8 cellular contexts compared by ENCODE assay signal in the genomic region with DNA sequence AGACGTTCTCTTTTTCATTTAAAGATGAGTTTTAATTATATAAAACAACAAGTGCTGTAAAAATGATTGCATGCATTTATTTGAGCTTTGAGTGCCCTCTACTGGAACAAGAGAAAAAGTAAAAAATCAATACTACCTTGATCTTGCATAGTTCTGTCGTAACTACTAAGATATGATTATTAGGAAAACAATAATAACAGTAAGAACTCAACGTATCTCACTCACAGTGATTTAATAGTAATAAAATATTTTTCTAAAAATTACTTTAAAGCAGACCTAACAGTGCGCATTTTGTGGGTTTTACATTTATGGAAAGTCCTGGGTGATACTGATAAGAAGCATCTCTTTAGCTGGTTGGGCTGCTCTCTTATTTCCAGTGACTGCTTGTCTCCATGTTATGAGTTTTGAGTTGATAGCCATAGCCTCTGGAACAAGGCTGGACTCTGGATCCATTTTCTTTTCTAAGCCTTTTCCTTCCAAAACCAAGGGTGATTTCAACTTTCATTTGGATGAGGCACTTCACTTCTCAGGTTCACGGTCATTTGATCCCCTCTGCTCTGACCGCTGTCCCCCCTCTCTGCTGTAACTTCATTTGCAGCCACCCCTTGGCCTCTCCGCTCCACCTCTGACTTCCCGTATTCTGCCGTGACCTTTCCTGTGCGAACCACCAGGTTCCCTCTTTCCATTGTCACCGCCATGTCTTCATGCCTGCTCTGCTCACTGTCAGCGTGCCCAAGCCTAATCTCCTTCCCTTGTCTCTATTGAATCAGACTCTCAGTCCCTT. TPM values are rescaled to one million over a fixed set of nuclear protein-coding genes. Genes with fewer than 3 reads are reported as not detected.
A peak's percentile ranks its signal among the peaks of the same experiment; 100 is the strongest.
DNase-seq lines count a peak whose midpoint lies in the region; ATAC-seq and TF ChIP-seq lines count a peak whose summit lies in the region.

No MANE protein-coding gene starts in this region.

- H3K36me3 ChIP-seq in GM23338 (ENCODE audit: insufficient read depth): no peaks in the 10 kb centered on the region
- no peaks in the 10 kb centered on the region for H3K36me3 ChIP-seq in Panc1 (ENCODE audit: control insufficient read depth, insufficient read depth, low read length)
- H3K36me3 ChIP-seq in heart right ventricle: no peaks in the 10 kb centered on the region

- POLR2A ChIA-PET in Panc1 (lab: Charles Lee): no interaction called here

- H3F3A ChIP-seq in GM23338 (replicated peaks; ENCODE audit: low read depth): no peaks in the 10 kb centered on the region

- no peaks in the 10 kb centered on the region for H3K36me3 Mint-ChIP-seq in GM23338 (ENCODE audit: low read depth)

- peaks cover 5% of the 10 kb centered on the region for H3K27me3 Mint-ChIP-seq in GM23338 (ENCODE audit: insufficient read depth, low read depth, poor library complexity)

- H2AFZ ChIP-seq in GM23338: no peak overlapping the region

- CTCF ChIA-PET in Panc1 (lab: Charles Lee): interaction anchor here (0.7 kb wide), 1 partner anchor 27 kb away, joined by 3 read pairs; no protein-coding TSS in a partner anchor

- BruUV-seq in Panc1 (replicated peaks; lab: Mats Ljungman, UMichigan): no TSS peak

- no peak for ATAC-seq in GM23338
- ATAC-seq in Panc1: no peak
- no peak for ATAC-seq in heart right ventricle
- no peak for ATAC-seq in left colon
- no peak for ATAC-seq in HG03139 (IDR thresholded peaks at IDR 0.05; ENCODE audit: unreplicated experiment)

- peak in 1 of 2 experiments; percentile 73; a peak in 3 of 4 replicates for TF ChIP-seq CTCF in GM23338 (conservative IDR thresholded peaks at IDR 0.05; ENCODE audit: low read depth in 2 of 2)
- peak; percentile 53; the same call in 1 of the 2 replicates for TF ChIP-seq CTCF in Panc1 (IDR thresholded peaks at IDR 0.05)
- TF ChIP-seq CTCF in heart right ventricle (IDR thresholded peaks at IDR 0.05): peak in 7 of 9 donors; percentile 11 to 62 (median 46)

- peak; percentile 21 for DNase-seq in EL
- DNase-seq in GM23338 (ENCODE audit: low spot score): peak; percentile 49
- no peak for DNase-seq in Panc1 (ENCODE audit: low read depth, low spot score)
- no peak for DNase-seq in heart right ventricle
- DNase-seq in NCI-H1092 (lab: John Stamatoyannopoulos, UW): no peak
- no peak for DNase-seq in NCI-H1092 treated with DMSO at 0.1 percent for 48 hours (lab: John Stamatoyannopoulos, UW)
- no peak for DNase-seq in left colon

- no peaks in the 10 kb centered on the region for H3K9me3 Mint-ChIP-seq in GM23338

- peaks cover 5% of the 10 kb centered on the region; the same call in 2 of the 3 replicates for H3K4me1 Mint-ChIP-seq in GM23338

- H3K27me3 ChIP-seq in GM23338 (ENCODE audit: insufficient read depth) (no peaks in the 10 kb centered on the region), Panc1 (ENCODE audit: control insufficient read depth, insufficient read depth, low read length) (peaks cover 3% of the 10 kb centered on the region; the same call in 1 of the 2 replicates), heart right ventricle (peaks cover 0 to 2% (median 0%) of the 10 kb centered on the region in 7 donors)

- H3K4me3 Mint-ChIP-seq in GM23338: no peak overlapping the region

- no peaks in the 10 kb centered on the region for H3K79me2 ChIP-seq in GM23338 (replicated peaks; ENCODE audit: insufficient read depth)

- no peaks in the 10 kb centered on the region; the same call in 1 of the 2 replicates for H3K9me2 ChIP-seq in GM23338 (ENCODE audit: insufficient read depth)

- WGBS in heart right ventricle, 2 donors: 50 to 65% methylated on average over 12 of the region's 12 CpGs

- H3K27ac ChIP-seq in GM23338 (ENCODE audit: low read depth) (no peak overlapping the region), Panc1 (ENCODE audit: low read length) (no peak overlapping the region), heart right ventricle (no peak overlapping the region)

- no peaks in the 10 kb centered on the region for H3K4me1 ChIP-seq in GM23338 (ENCODE audit: insufficient read depth)
- no peaks in the 10 kb centered on the region for H3K4me1 ChIP-seq in Panc1 (ENCODE audit: control insufficient read depth, insufficient read depth, low read length)
- peaks cover 0 to 15% (median 0%) of the 10 kb centered on the region in 9 donors for H3K4me1 ChIP-seq in heart right ventricle

- in situ Hi-C loops in Panc1 (cut with HindIII; ENCODE audit: low pct_unique_long_range_greater_than_20kb, low sequenced_read_pairs): no loop called here

- H3K4me2 ChIP-seq in GM23338: no peak overlapping the region

- H3K4me3 ChIP-seq in GM23338: no peak overlapping the region
- no peak overlapping the region for H3K4me3 ChIP-seq in Panc1 (ENCODE audit: low read depth in 2 of 2, low read length in 2 of 2)
- no peak overlapping the region for H3K4me3 ChIP-seq in heart right ventricle

- H4K20me1 ChIP-seq in GM23338 (replicated peaks; ENCODE audit: insufficient read depth): no peaks in the 10 kb centered on the region

- H3K9me3 ChIP-seq in Panc1 (ENCODE audit: control insufficient read depth, insufficient read depth, low read depth, low read length) (no peaks in the 10 kb centered on the region), heart right ventricle (no peaks in the 10 kb centered on the region)

- intact Hi-C loops in Panc1 (cut with micrococcal nuclease; ENCODE audit: unreplicated experiment) (loop anchor here (5.0 to 10.0 kb wide), 2 partner anchors 1405 to 1498 kb away; no protein-coding TSS in a partner anchor), heart right ventricle (cut with DNase I) (loop anchor here in 2 of 10 donors (5.0 kb wide), 1 partner anchor 1500 kb away; no protein-coding TSS in a partner anchor), left colon (cut with DNase I, micrococcal nuclease) (no loop called here)

- no peak overlapping the region; the same call in 1 of the 2 replicates for H3K27ac Mint-ChIP-seq in GM23338

TF ChIP-seq in GM23338, 12 proteins besides CTCF, POLR2A, EP300 and RAD21:
- no peak for TF ChIP-seq CREB1 (CRISPR knock-in tag; IDR thresholded peaks at IDR 0.05; ENCODE audit: low read depth)

RNA-seq across cellular contexts. Expression of gene INHBA, which starts 29.6 kb away (rescaled TPM):
- total RNA-seq in GM23338 (2014; rRNA removed; shearing (Covaris generic)): 0.94 and 1.0 TPM in 2 replicates
- polyA plus RNA-seq in GM23338 (2016; fragmentation: Nextera tagmentation; extraction: Ambion mirVana): 1.0 and 1.3 TPM in 2 replicates
- total RNA-seq in Panc1 (2021; ENCODE audit: unreplicated experiment): 0.28 TPM
- 0.48 TPM for polyA plus RNA-seq in Panc1 (2012; ENCODE audit: insufficient read length)
- total RNA-seq in heart right ventricle: 10 to 100 TPM in 1 of 10 donors, 1 to 10 TPM in 8, under 1 TPM in 1; 0.51 to 26.1 (median 4.4) TPM
- polyA plus RNA-seq in heart right ventricle: 1 to 10 TPM in 1 of 2 donors, under 1 TPM in 1; 0.41 to 2.7 TPM
- total RNA-seq in left colon: under 1 TPM; 0.15 to 0.42 TPM

Comparison
In these comparisons a context has a peak if more than half of its experiments do, and no peak if none do; other contexts are left out.
1. DNase-seq: peak in EL (single experiment) and GM23338 (single experiment); none in Panc1 (single experiment), heart right ventricle (0 of 2), NCI-H1092 (single experiment), NCI-H1092 treated with DMSO at 0.1 percent for 48 hours (single experiment) and left colon (0 of 2).